11 cellular contexts compared by ENCODE assay signal in the genomic region with DNA sequence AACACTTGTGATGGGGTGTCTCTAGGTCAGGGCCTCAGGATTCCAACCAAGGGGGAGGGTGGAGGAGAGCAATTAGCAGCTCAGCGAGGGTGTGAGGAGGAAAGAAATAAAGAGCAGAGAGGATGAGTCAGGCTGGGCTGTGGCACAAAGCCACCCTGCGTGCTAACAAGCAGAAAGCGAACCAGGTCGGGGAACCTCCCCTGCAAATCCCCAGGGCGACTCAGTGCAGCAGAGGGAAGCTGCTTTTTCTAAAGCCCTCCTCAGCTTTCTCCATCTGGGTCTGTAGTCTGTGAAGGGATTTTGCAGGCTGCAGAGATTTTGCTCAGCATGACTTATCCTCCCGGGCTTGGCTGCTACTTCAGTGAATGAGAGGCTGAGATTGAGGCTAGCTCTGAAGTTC. TPM values are rescaled to one million over a fixed set of nuclear protein-coding genes. Genes with fewer than 3 reads are reported as not detected.
DNase-seq lines count a peak whose midpoint lies in the region; ATAC-seq, FAIRE-seq and TF ChIP-seq lines count a peak whose summit lies in the region.
"Had no signal": no experiment of that assay in that cellular context is flagged by ENCODE, and none has a peak within 500 bp of the region (broad histone marks: within the 10 kb centered on the region; RNA-seq: fewer than 3 reads in every experiment).

No MANE protein-coding gene starts in this region.

- H3K27me3 ChIP-seq in H1 (replicated peaks in 1 of 4; ENCODE audit: control insufficient read depth in 3 of 4, extremely low read depth in 1 of 4, insufficient read depth in 3 of 4, low read length in 3 of 4) (peaks cover 0 to 2% (median 0%) of the 10 kb centered on the region in 4 experiments; a peak in 1 of 7 replicates), psoas muscle (ENCODE audit: insufficient read depth in 3 of 3, low read length in 2 of 3) (peaks cover 0 to 30% (median 0%) of the 10 kb centered on the region in 3 donors)

- no peak overlapping the region for H3K23ac ChIP-seq in H1 (ENCODE audit: insufficient read length)

- no peak overlapping the region for H3K4ac ChIP-seq in H1 (replicated peaks; ENCODE audit: insufficient read length, low read depth, low read length)

- no peak overlapping the region for H2BK5ac ChIP-seq in H1 (ENCODE audit: low read depth, low read length)

- H3K9me3 ChIP-seq in H1 (ENCODE audit: insufficient read depth in 2 of 2, low read depth in 1 of 2, low read length in 1 of 2): no peaks in the 10 kb centered on the region
- H3K9me3 ChIP-seq in psoas muscle: no peaks in the 10 kb centered on the region

- H3K4me2 ChIP-seq in H1 (ENCODE audit: insufficient read depth in 1 of 2, low read depth in 2 of 2, low read length in 2 of 2): peak overlapping the region in 1 of 2 experiments; percentile 29; a peak in 2 of 4 replicates

- H3K36me3 ChIP-seq in H1 (ENCODE audit: control insufficient read depth in 2 of 4, insufficient read depth in 4 of 4, low read length in 3 of 4) (no peaks in the 10 kb centered on the region), psoas muscle (ENCODE audit: insufficient read depth in 1 of 2, low read depth in 1 of 2) (no peaks in the 10 kb centered on the region)

- TF ChIP-seq RAD21 in H1 (IDR thresholded peaks at IDR 0.05 in 1 of 2, conservative IDR thresholded peaks at IDR 0.05 in 1 of 2; ENCODE audit: low read depth in 2 of 2, low read length in 2 of 2): no peak

- in situ Hi-C loops in G401 (cut with HindIII; ENCODE audit: low sequenced_read_pairs): no loop called here

- TF ChIP-seq POLR2A in H1 (IDR thresholded peaks at IDR 0.05; ENCODE audit: control extremely low read depth in 1 of 2, low read depth in 2 of 2, low read length in 2 of 2): 0 out of 3 replicates have a peak, but pooled peaks of 1 of the 2 experiments have one; percentile 21

- no peak overlapping the region for H2BK15ac ChIP-seq in H1 (ENCODE audit: low read length)

- H3K9ac ChIP-seq in H1 (replicated peaks in 1 of 4; ENCODE audit: extremely low read depth in 1 of 4, low read depth in 3 of 4, low read length in 3 of 4): no peak overlapping the region

- no peak overlapping the region for H4K91ac ChIP-seq in H1 (replicated peaks; ENCODE audit: insufficient read length, low read length)

- no peak overlapping the region for H3K56ac ChIP-seq in H1 (replicated peaks; ENCODE audit: insufficient read length, low read depth, low read length)

- H3K23me2 ChIP-seq in H1 (ENCODE audit: low read depth, low read length): no peaks in the 10 kb centered on the region

- CTCF ChIA-PET in H1 (lab: Charles Lee; ENCODE audit: partially characterized antibody): interaction anchor here (0.6 to 2.2 kb wide), 12 partner anchors 10 to 233 kb away, joined by 3 to 8 read pairs (median 4); no protein-coding TSS in a partner anchor

- TF ChIP-seq CTCF in H1 (IDR thresholded peaks at IDR 0.05; ENCODE audit: control extremely low read depth in 1 of 3, insufficient read depth in 1 of 3, low read depth in 1 of 3, low read length in 3 of 3) (no peak), psoas muscle (IDR thresholded peaks at IDR 0.05) (no peak)

- no peak overlapping the region for H2BK120ac ChIP-seq in H1 (replicated peaks; ENCODE audit: low read depth, low read length)

- H3K79me1 ChIP-seq in H1 (ENCODE audit: low read depth, low read length): no peaks in the 10 kb centered on the region

- POLR2A ChIA-PET in H1 (lab: Charles Lee; ENCODE audit: partially characterized antibody): interaction anchor here (0.7 to 1.5 kb wide), 3 partner anchors 9 to 153 kb away, joined by 3 read pairs; no protein-coding TSS in a partner anchor

- peak; percentile 12 for DNase-seq in G401 (ENCODE audit: low spot score)
- peak; percentile 49 for DNase-seq in M059J (ENCODE audit: low read depth)
- peak; percentile 55 to 63 for DNase-seq in H1 (ENCODE audit: low read depth in 1 of 2, low spot score in 2 of 2)
- peak; percentile 37 to 53 for DNase-seq in psoas muscle
- no peak for DNase-seq in NCI-H2107 treated with DMSO at 0.1 percent for 48 hours (lab: John Stamatoyannopoulos, UW; ENCODE audit: unreplicated experiment)
- DNase-seq in NCI-H526 treated with DMSO at 0.1 percent for 48 hours (lab: John Stamatoyannopoulos, UW): no peak
- DNase-seq in NCI-H1417 treated with DMSO at 0.1 percent for 48 hours (lab: John Stamatoyannopoulos, UW): no peak
- DNase-seq: activated naive CD8-positive, alpha-beta T cell treated with anti-CD3 and anti-CD28 coated beads, Interleukin-2, amount 10 ng/mL, durations not matched to agents 7 days and 5 days; stimulated activated CD4-positive, alpha-beta T cell treated with anti-CD3 and anti-CD28 coated beads, Interleukin-15, amount 100 ng/mL, for 24 hours had no signal

- no peak overlapping the region for H4K5ac ChIP-seq in H1 (ENCODE audit: insufficient read length, low read depth, low read length)

- H3K18ac ChIP-seq in H1 (ENCODE audit: extremely low read depth, low read length): no peak overlapping the region

- no peak overlapping the region; the same call in 1 of the 2 replicates for H2AFZ ChIP-seq in H1 (ENCODE audit: low read length)

- no peaks in the 10 kb centered on the region for H4K20me1 ChIP-seq in H1 (replicated peaks in 1 of 2; ENCODE audit: control insufficient read depth in 1 of 2, insufficient read depth in 2 of 2, low read length in 2 of 2)

- no peak overlapping the region for H3K27ac ChIP-seq in H1 (ENCODE audit: low read depth, low read length)
- H3K27ac ChIP-seq in psoas muscle: no peak overlapping the region

- ATAC-seq in psoas muscle (no peak), GM19452 (IDR thresholded peaks at IDR 0.05; ENCODE audit: unreplicated experiment) (no peak)

- no peak overlapping the region for H2BK20ac ChIP-seq in H1 (ENCODE audit: low read length)

- H3K79me2 ChIP-seq in H1 (ENCODE audit: control insufficient read depth in 1 of 2, insufficient read depth in 2 of 2, low read length in 2 of 2): no peaks in the 10 kb centered on the region

- intact Hi-C loops in psoas muscle (cut with DNase I): no loop called here

- peak; percentile 36 for FAIRE-seq in H1 (lab: Jason Lieb, UNC)

- no peak overlapping the region for H4K8ac ChIP-seq in H1 (ENCODE audit: extremely low read depth, insufficient read depth, low read length)

- H2BK12ac ChIP-seq in H1 (ENCODE audit: low read depth, low read length): no peak overlapping the region

- H3K14ac ChIP-seq in H1 (ENCODE audit: insufficient read length): no peak overlapping the region

- H3K4me1 ChIP-seq in H1 (replicated peaks in 1 of 4; ENCODE audit: control insufficient read depth in 3 of 4, insufficient read depth in 4 of 4, low read length in 3 of 4): peaks cover 0 to 11% (median 3%) of the 10 kb centered on the region in 4 experiments; a peak in 3 of 7 replicates
- H3K4me1 ChIP-seq in psoas muscle: no peaks in the 10 kb centered on the region

- no peak for TF ChIP-seq EP300 in H1 (IDR thresholded peaks at IDR 0.05; ENCODE audit: borderline replicate concordance in 1 of 2, low read depth in 2 of 2, low read length in 2 of 2)

- 15% methylated on average over 6 of the region's 6 CpGs; no CpG with 5 or more reads in 1 of the 2 experiments for WGBS in H1 (ENCODE audit: extremely low coverage in 1 of 2, insufficient coverage in 1 of 2, insufficient read length in 1 of 2, insufficient replicate concordance in 2 of 2, low coverage in 1 of 2, low lambda C conversion rate in 2 of 2, missing lambda C conversion rate in 1 of 2), 2 experiments
- 14 to 19% (median 18%) methylated on average over 6 of the region's 6 CpGs for WGBS in psoas muscle, 3 donors

- no peak overlapping the region for H2AK5ac ChIP-seq in H1 (ENCODE audit: low read depth, low read length)

- H3K4me3 ChIP-seq in H1 (ENCODE audit: extremely low read depth in 1 of 4, insufficient read depth in 2 of 4, low read depth in 3 of 4, low read length in 4 of 4) (no peak overlapping the region), psoas muscle (no peak overlapping the region)

RNA-seq across cellular contexts. Expression of a gene that starts 6.6 kb away (rescaled TPM):
- total RNA-seq in G401 (2014; rRNA removed; shearing (Covaris generic)): not detected in 2 replicates
- not detected in 2 replicates for total RNA-seq in M059J (2014; rRNA removed; shearing (Covaris generic))
- total RNA-seq in H1 (2021; fragmentation: NEBNext Ultra II Directional; extraction: Animal tissue kit (Norgen Biotek cat#: 25700)): not detected in 2 replicates
- not detected in 2 replicates for polyA plus RNA-seq in H1 (2011; rRNA removed)
- not detected for polyA plus RNA-seq in H1 (2011; cell fraction: cytosol; rRNA removed)
- not detected for polyA plus RNA-seq in H1 (2011; cell fraction: nucleus; rRNA removed)
- not detected in 4 replicates for polyA plus RNA-seq in H1 (2012, experiment 1 of 2)
- not detected for polyA plus RNA-seq in H1 (2012, experiment 2 of 2)
- not detected for polyA plus RNA-seq in H1 (2013, experiment 1 of 2)
- not detected for polyA plus RNA-seq in H1 (2013, experiment 2 of 2)
- not detected in 2 replicates for polyA minus RNA-seq in H1 (2011; rRNA and poly(A)+ RNA removed)
- polyA minus RNA-seq in H1 (2011; cell fraction: cytosol; rRNA and poly(A)+ RNA removed): not detected
- polyA minus RNA-seq in H1 (2011; cell fraction: nucleus; rRNA and poly(A)+ RNA removed): not detected
- total RNA-seq in psoas muscle: not detected
- polyA plus RNA-seq in psoas muscle: not detected
- total RNA-seq: activated naive CD8-positive, alpha-beta T cell treated with anti-CD3 and anti-CD28 coated beads, Interleukin-2, amount 10 ng/mL, durations not matched to agents 7 days and 5 days; SK-MEL-5 had no signal

RNA-seq across cellular contexts. Expression of a gene that starts 28.0 kb away (rescaled TPM):
- total RNA-seq in G401 (2014; rRNA removed; shearing (Covaris generic)): 77.4 and 81.3 TPM in 2 replicates
- 69.8 and 94.2 TPM in 2 replicates for total RNA-seq in M059J (2014; rRNA removed; shearing (Covaris generic))
- 33.0 and 35.9 TPM in 2 replicates for total RNA-seq in H1 (2021; fragmentation: NEBNext Ultra II Directional; extraction: Animal tissue kit (Norgen Biotek cat#: 25700))
- polyA plus RNA-seq in H1 (2011; rRNA removed) (44.9 and 58.8 TPM in 2 replicates), psoas muscle (10 to 100 TPM; 13.9 to 23.6 (median 18.9) TPM)
- 50.7 TPM for polyA plus RNA-seq in H1 (2011; cell fraction: cytosol; rRNA removed)
- 39.7 TPM for polyA plus RNA-seq in H1 (2011; cell fraction: nucleus; rRNA removed)
- polyA plus RNA-seq in H1 (2012, experiment 1 of 2): 38.3 to 45.8 TPM (median 41.2 TPM) in 4 replicates
- polyA plus RNA-seq in H1 (2012, experiment 2 of 2): 20.3 TPM
- 20.4 TPM for polyA plus RNA-seq in H1 (2013, experiment 1 of 2)
- 17.4 TPM for polyA plus RNA-seq in H1 (2013, experiment 2 of 2)
- 69.3 and 70.1 TPM in 2 replicates for polyA minus RNA-seq in H1 (2011; rRNA and poly(A)+ RNA removed)
- 23.9 TPM for polyA minus RNA-seq in H1 (2011; cell fraction: cytosol; rRNA and poly(A)+ RNA removed)
- polyA minus RNA-seq in H1 (2011; cell fraction: nucleus; rRNA and poly(A)+ RNA removed): 69.1 TPM
- 10 to 100 TPM in 3 of 4 donors, 1 to 10 TPM in 1; 9.1 to 17.3 (median 14.4) TPM for total RNA-seq in psoas muscle

RNA-seq across cellular contexts. Expression of a gene that starts 56.6 kb away (rescaled TPM):
- 81.3 and 122 TPM in 2 replicates for total RNA-seq in G401 (2014; rRNA removed; shearing (Covaris generic))
- 0.02 and 0.22 TPM in 2 replicates for total RNA-seq in M059J (2014; rRNA removed; shearing (Covaris generic))
- total RNA-seq in H1 (2021; fragmentation: NEBNext Ultra II Directional; extraction: Animal tissue kit (Norgen Biotek cat#: 25700)): 7.2 and 9.2 TPM in 2 replicates
- 14.7 and 29.5 TPM in 2 replicates for polyA plus RNA-seq in H1 (2011; rRNA removed)
- polyA plus RNA-seq in H1 (2011; cell fraction: cytosol; rRNA removed): 19.0 TPM
- 26.5 TPM for polyA plus RNA-seq in H1 (2011; cell fraction: nucleus; rRNA removed)
- polyA plus RNA-seq in H1 (2012, experiment 1 of 2): 4.3 to 11.0 TPM (median 8.6 TPM) in 4 replicates
- 4.3 TPM for polyA plus RNA-seq in H1 (2012, experiment 2 of 2)
- 8.0 TPM for polyA plus RNA-seq in H1 (2013, experiment 1 of 2)
- 9.6 TPM for polyA plus RNA-seq in H1 (2013, experiment 2 of 2)
- 6.7 and 12.4 TPM in 2 replicates for polyA minus RNA-seq in H1 (2011; rRNA and poly(A)+ RNA removed)
- 14.2 TPM for polyA minus RNA-seq in H1 (2011; cell fraction: cytosol; rRNA and poly(A)+ RNA removed)
- 13.2 TPM for polyA minus RNA-seq in H1 (2011; cell fraction: nucleus; rRNA and poly(A)+ RNA removed)
- not detected for total RNA-seq in psoas muscle
- under 1 TPM in 2 of 3 donors, not detected in 1; 0.03 TPM for polyA plus RNA-seq in psoas muscle
- total RNA-seq: activated naive CD8-positive, alpha-beta T cell treated with anti-CD3 and anti-CD28 coated beads, Interleukin-2, amount 10 ng/mL, durations not matched to agents 7 days and 5 days had no signal

Comparison
In these comparisons a context has a peak if more than half of its experiments do, and no peak if none do; other contexts are left out.
1. DNase-seq: peak in G401 (single experiment), M059J (single experiment), H1 (2 of 2) and psoas muscle (2 of 2); none in NCI-H2107 treated with DMSO at 0.1 percent for 48 hours (single experiment), NCI-H526 treated with DMSO at 0.1 percent for 48 hours (single experiment) and NCI-H1417 treated with DMSO at 0.1 percent for 48 hours (single experiment).